In genomic region chr11:68051191-68052136, GRCh38 we compare ENCODE assay signal across 1 cellular context.
TF ChIP-seq lines count a peak whose summit lies in the region.

No MANE protein-coding gene starts in this region.

TF ChIP-seq in A549, 52 proteins besides CTCF, POLR2A, EP300 and RAD21 (continued from another document):
- TF ChIP-seq ZFP36 (IDR thresholded peaks at IDR 0.05; ENCODE audit: borderline replicate concordance, partially characterized antibody): no peak
- TF ChIP-seq MYC (IDR thresholded peaks at IDR 0.05; ENCODE audit: borderline replicate concordance, low read length): no peak
- no peak for TF ChIP-seq PBX3 (IDR thresholded peaks at IDR 0.05)
